In genomic region chr12:89856431-89856830, GRCh38 we compare ENCODE assay signal across 10 cellular contexts.
DNase-seq lines count a peak whose midpoint lies in the region; ATAC-seq, FAIRE-seq and TF ChIP-seq lines count a peak whose summit lies in the region.
"Had no signal": no experiment of that assay in that cellular context is flagged by ENCODE, and none has a peak within 500 bp of the region (broad histone marks: within the 10 kb centered on the region; RNA-seq: fewer than 3 reads in every experiment).

No MANE protein-coding gene starts in this region.

- H3K79me2 ChIP-seq in astrocyte (ENCODE audit: insufficient read depth, low read length), result no peaks in the 10 kb centered on the region

- TF ChIP-seq CTCF in GM10266 (IDR thresholded peaks at IDR 0.05; ENCODE audit: control insufficient read depth, insufficient read depth, low read depth, missing control alignments) (no peak), astrocyte (IDR thresholded peaks at IDR 0.05; ENCODE audit: insufficient read depth, low read depth, low read length) (no peak), MCF 10A (IDR thresholded peaks at IDR 0.05; ENCODE audit: unreplicated experiment) (no peak)

- H3K4me3 ChIP-seq in astrocyte (ENCODE audit: insufficient read depth, low read depth, low read length), result no peak overlapping the region
- H3K4me3 ChIP-seq: SJCRH30 had no signal

- BruUV-seq in MCF 10A (replicated peaks; lab: Mats Ljungman, UMichigan), result no TSS peak

- ATAC-seq in GM21515 (IDR thresholded peaks at IDR 0.05; ENCODE audit: unreplicated experiment), result peak; percentile 81
- ATAC-seq in HG03575 (IDR thresholded peaks at IDR 0.05; ENCODE audit: extremely low read depth, insufficient number of reproducible peaks, low FRiP score, unreplicated experiment), result peak; percentile 78

- H3K9me3 Mint-ChIP-seq in astrocyte (ENCODE audit: unreplicated experiment) (peaks cover 2% of the 10 kb centered on the region), MCF 10A (ENCODE audit: unreplicated experiment) (no peaks in the 10 kb centered on the region)

- H3K4me1 Mint-ChIP-seq in astrocyte (ENCODE audit: low read depth, unreplicated experiment), result peaks cover 8% of the 10 kb centered on the region
- H3K4me1 Mint-ChIP-seq in MCF 10A (ENCODE audit: insufficient read depth, unreplicated experiment), result no peaks in the 10 kb centered on the region

- H2AFZ ChIP-seq in astrocyte (ENCODE audit: low read depth, low read length), result no peak overlapping the region

- H3K36me3 ChIP-seq in astrocyte (ENCODE audit: insufficient read depth, low read length), result no peaks in the 10 kb centered on the region

- H3K27ac Mint-ChIP-seq in astrocyte (ENCODE audit: unreplicated experiment) (no peak overlapping the region), MCF 10A (ENCODE audit: low read depth, unreplicated experiment) (no peak overlapping the region)

- H3K27ac ChIP-seq in astrocyte (ENCODE audit: low read depth, low read length), result no peak overlapping the region
- H3K27ac ChIP-seq: SJCRH30 had no signal

- peak overlapping the region; percentile 38 for H3K4me2 ChIP-seq in astrocyte (ENCODE audit: low read length)

- H3K36me3 Mint-ChIP-seq in astrocyte (ENCODE audit: low read depth, unreplicated experiment) (no peaks in the 10 kb centered on the region), MCF 10A (ENCODE audit: insufficient read depth, unreplicated experiment) (peaks cover 5% of the 10 kb centered on the region)

- H3K27me3 ChIP-seq in astrocyte (ENCODE audit: insufficient read depth, low read length), result peaks cover 2% of the 10 kb centered on the region
- H3K27me3 ChIP-seq: SJCRH30 had no signal

- FAIRE-seq in astrocyte (lab: Jason Lieb, UNC), result peak; percentile 81
- FAIRE-seq: keratinocyte had no signal

- peaks cover 4% of the 10 kb centered on the region for H3K4me1 ChIP-seq in astrocyte (ENCODE audit: insufficient read depth, low read length)

- H3K4me3 Mint-ChIP-seq in astrocyte (ENCODE audit: unreplicated experiment), result no peak overlapping the region
- H3K4me3 Mint-ChIP-seq in MCF 10A (ENCODE audit: unreplicated experiment), result no peak overlapping the region

- H3K9ac ChIP-seq in astrocyte (ENCODE audit: low read length), result no peak overlapping the region

- no peaks in the 10 kb centered on the region for H3K27me3 Mint-ChIP-seq in astrocyte (ENCODE audit: low read depth, unreplicated experiment)
- H3K27me3 Mint-ChIP-seq in MCF 10A (ENCODE audit: insufficient read depth, unreplicated experiment), result no peaks in the 10 kb centered on the region

- POLR2A ChIA-PET in MCF 10A (lab: Yijun Ruan, JAX), result interaction anchor here (1.0 kb wide), 1 partner anchor 93 kb away, joined by 3 read pairs; no protein-coding TSS in a partner anchor

- CTCF ChIA-PET in MCF 10A (lab: Yijun Ruan, JAX), result interaction anchor here (0.6 kb wide), 1 partner anchor 1423 kb away, joined by 5 read pairs; no protein-coding TSS in a partner anchor

- no peaks in the 10 kb centered on the region for H4K20me1 ChIP-seq in astrocyte (ENCODE audit: insufficient read depth, low read length)

- DNase-seq in GM10266 (ENCODE audit: extremely low spot score) (peak; percentile 47), astrocyte (ENCODE audit: low read depth) (peak; percentile 88), midbrain (lab: John Stamatoyannopoulos, UW) (no peak), NCI-H2227 treated with DMSO at 0.1 percent for 48 hours (lab: John Stamatoyannopoulos, UW) (no peak), COR-L47 (lab: John Stamatoyannopoulos, UW) (no peak), MCF 10A (ENCODE audit: unreplicated experiment) (no peak)

- intact Hi-C loops in MCF 10A (cut with micrococcal nuclease), result no loop called here

- no peaks in the 10 kb centered on the region for H3K9me3 ChIP-seq in astrocyte (ENCODE audit: insufficient read depth, low read depth, low read length)
- H3K9me3 ChIP-seq: SJCRH30 had no signal

Comparison
In these comparisons a context has a peak if more than half of its experiments do, and no peak if none do; other contexts are left out.
1. DNase-seq: peak in GM10266 (single experiment) and astrocyte (single experiment); none in midbrain (single experiment), NCI-H2227 treated with DMSO at 0.1 percent for 48 hours (single experiment), COR-L47 (single experiment) and MCF 10A (single experiment).